9 cellular contexts compared by ENCODE assay signal in genomic region chr13:97460004-97460756, GRCh38. TPM values are rescaled to one million over a fixed set of nuclear protein-coding genes. Genes with fewer than 3 reads are reported as not detected.
DNase-seq lines count a peak whose midpoint lies in the region; ATAC-seq and TF ChIP-seq lines count a peak whose summit lies in the region.
"Had no signal": no experiment of that assay in that cellular context is flagged by ENCODE, and none has a peak within 500 bp of the region (broad histone marks: within the 10 kb centered on the region; RNA-seq: fewer than 3 reads in every experiment).

No MANE protein-coding gene starts in this region.

- no peak overlapping the region for H3K14ac ChIP-seq in mesenchymal stem cell (ENCODE audit: low read length in 2 of 2)

- H3F3A ChIP-seq in MM.1S (ENCODE audit: insufficient read depth, low read length) = peaks cover 26% of the 10 kb centered on the region

- H3K4me2 ChIP-seq in MM.1S (ENCODE audit: low read depth, low read length) (peak overlapping the region; percentile 96), mesenchymal stem cell (ENCODE audit: low read length, poor library complexity, severe bottlenecking) (no peak overlapping the region)

- H3K27me3 ChIP-seq in MM.1S (replicated peaks; ENCODE audit: insufficient read depth, low read length) = no peaks in the 10 kb centered on the region
- no peaks in the 10 kb centered on the region for H3K27me3 ChIP-seq in mesenchymal stem cell (ENCODE audit: control insufficient read depth in 1 of 2, insufficient read depth in 1 of 2, low read length in 2 of 2)
- H3K27me3 ChIP-seq in endodermal cell (ENCODE audit: control insufficient read depth, insufficient read depth, low read length, poor library complexity, severe bottlenecking) = no peaks in the 10 kb centered on the region

- WGBS in mesenchymal stem cell = 82% methylated on average over 5 of the region's 6 CpGs
- WGBS in endodermal cell (ENCODE audit: insufficient coverage in 1 of 2, insufficient read length in 1 of 2), 2 experiments = 92 to 100% methylated on average over 5 to 6 of the region's 6 CpGs

- peaks cover 18% of the 10 kb centered on the region for H3K4me1 Mint-ChIP-seq in endodermal cell
- H3K4me1 Mint-ChIP-seq in osteocyte (ENCODE audit: unreplicated experiment) = peaks cover 12% of the 10 kb centered on the region

- H2AFZ ChIP-seq in MM.1S (ENCODE audit: low read length) (peak overlapping the region; percentile 11; the same call in 1 of the 2 replicates), mesenchymal stem cell (ENCODE audit: low read depth, low read length) (no peak overlapping the region)

- H3K4me3 Mint-ChIP-seq in endodermal cell (no peak overlapping the region), osteocyte (ENCODE audit: unreplicated experiment) (no peak overlapping the region)

- no peak overlapping the region for H2BK15ac ChIP-seq in mesenchymal stem cell (ENCODE audit: low read depth, poor library complexity, severe bottlenecking)

- no peak overlapping the region for H3K23ac ChIP-seq in mesenchymal stem cell (ENCODE audit: low read length in 2 of 2)

- H3K27ac ChIP-seq in MM.1S (ENCODE audit: low read length) (peak overlapping the region; percentile 82), mesenchymal stem cell (ENCODE audit: low read length, poor library complexity, severe bottlenecking) (no peak overlapping the region), endodermal cell (ENCODE audit: low read depth, low read length) (no peak overlapping the region)

- H4K20me1 ChIP-seq in MM.1S (ENCODE audit: insufficient read depth, low read length) = no peaks in the 10 kb centered on the region

- H3K79me1 ChIP-seq in mesenchymal stem cell (replicated peaks; ENCODE audit: low read length, poor library complexity, severe bottlenecking) = peaks cover 24% of the 10 kb centered on the region

- no peak overlapping the region for H4K8ac ChIP-seq in mesenchymal stem cell (ENCODE audit: low read length)

- no peak overlapping the region for H2BK5ac ChIP-seq in mesenchymal stem cell (ENCODE audit: low read depth, low read length, poor library complexity, severe bottlenecking)

- H3K27ac Mint-ChIP-seq in endodermal cell (no peak overlapping the region), osteocyte (ENCODE audit: unreplicated experiment) (no peak overlapping the region)

- DNase-seq in MM.1S = peak; percentile 84
- DNase-seq in mesenchymal stem cell = peak; percentile 33
- DNase-seq in endodermal cell = no peak
- no peak for DNase-seq in NCI-H2081 (lab: John Stamatoyannopoulos, UW)
- DNase-seq in osteocyte (ENCODE audit: extremely low spot score, unreplicated experiment) = no peak
- no peak for DNase-seq in DMS79 (lab: John Stamatoyannopoulos, UW)
- DNase-seq: KG1 had no signal

- ATAC-seq in GM18517 (IDR thresholded peaks at IDR 0.05; ENCODE audit: unreplicated experiment) (peak; percentile 94), GM21717 (IDR thresholded peaks at IDR 0.05; ENCODE audit: unreplicated experiment) (peak; percentile 97)

- no peak for TF ChIP-seq CTCF in MM.1S (IDR thresholded peaks at IDR 0.05; ENCODE audit: low read length)
- TF ChIP-seq CTCF in endodermal cell (conservative IDR thresholded peaks at IDR 0.05) = no peak
- TF ChIP-seq CTCF in osteocyte (IDR thresholded peaks at IDR 0.05) = no peak

- H3K9me3 ChIP-seq in MM.1S (replicated peaks; ENCODE audit: insufficient read depth, low read length) (no peaks in the 10 kb centered on the region), mesenchymal stem cell (ENCODE audit: control insufficient read depth, low read length) (no peaks in the 10 kb centered on the region), endodermal cell (ENCODE audit: control insufficient read depth, low read length) (no peaks in the 10 kb centered on the region)

- H3K4me3 ChIP-seq in MM.1S (ENCODE audit: low read length) (peak overlapping the region; percentile 55), mesenchymal stem cell (ENCODE audit: insufficient read depth in 1 of 2, low read depth in 1 of 2, low read length in 2 of 2) (peak overlapping the region in 1 of 2 experiments; percentile 49), endodermal cell (ENCODE audit: low read length) (no peak overlapping the region)

- peaks cover 55% of the 10 kb centered on the region for H3K79me2 ChIP-seq in MM.1S (ENCODE audit: low read length)

- no peaks in the 10 kb centered on the region for H3K9me2 ChIP-seq in MM.1S (replicated peaks; ENCODE audit: insufficient read depth, low read length)

- H3K4me1 ChIP-seq in MM.1S (ENCODE audit: low read length) = peaks cover 29% of the 10 kb centered on the region
- peaks cover 3% of the 10 kb centered on the region for H3K4me1 ChIP-seq in mesenchymal stem cell (ENCODE audit: control insufficient read depth, insufficient read depth, low read depth, low read length)
- H3K4me1 ChIP-seq in endodermal cell (ENCODE audit: control insufficient read depth, insufficient read depth, low read length) = peaks cover 8% of the 10 kb centered on the region

- no peak overlapping the region for H2BK12ac ChIP-seq in mesenchymal stem cell (ENCODE audit: low read length in 2 of 2)

- no peak overlapping the region for H3K4ac ChIP-seq in mesenchymal stem cell (ENCODE audit: low read depth in 1 of 2, low read length in 2 of 2)

- H3K9me3 Mint-ChIP-seq in endodermal cell (no peaks in the 10 kb centered on the region), osteocyte (ENCODE audit: unreplicated experiment) (peaks cover 6% of the 10 kb centered on the region)

- no peak overlapping the region for H4K91ac ChIP-seq in mesenchymal stem cell (ENCODE audit: low read length)

- H3K18ac ChIP-seq in mesenchymal stem cell (ENCODE audit: low read depth in 1 of 2, low read length in 2 of 2) = no peak overlapping the region

- H3K36me3 Mint-ChIP-seq in endodermal cell (ENCODE audit: low read depth) (peaks cover 31% of the 10 kb centered on the region), osteocyte (ENCODE audit: unreplicated experiment) (peaks cover 12% of the 10 kb centered on the region)

- no peaks in the 10 kb centered on the region for H3K36me3 ChIP-seq in MM.1S (replicated peaks; ENCODE audit: insufficient read depth, low read length)
- peaks cover 4 to 14% of the 10 kb centered on the region in 2 experiments for H3K36me3 ChIP-seq in mesenchymal stem cell (ENCODE audit: control insufficient read depth in 1 of 2, insufficient read depth in 2 of 2, low read depth in 1 of 2, low read length in 2 of 2)
- H3K36me3 ChIP-seq in endodermal cell (ENCODE audit: control insufficient read depth, insufficient read depth, low read length) = peaks cover 67% of the 10 kb centered on the region

- H3K9ac ChIP-seq in MM.1S (ENCODE audit: low read length) (peak overlapping the region; percentile 45), mesenchymal stem cell (ENCODE audit: low read length) (peak overlapping the region; percentile 43), endodermal cell (ENCODE audit: extremely low read depth, low read length, poor library complexity, severe bottlenecking) (no peak overlapping the region)

- no peak overlapping the region for H2AK5ac ChIP-seq in mesenchymal stem cell (ENCODE audit: low read length, severe bottlenecking)

- H3K27me3 Mint-ChIP-seq in endodermal cell (ENCODE audit: insufficient read depth) (no peaks in the 10 kb centered on the region), osteocyte (ENCODE audit: unreplicated experiment) (no peaks in the 10 kb centered on the region)

- H2BK120ac ChIP-seq in mesenchymal stem cell (ENCODE audit: low read depth, low read length) = no peak overlapping the region

RNA-seq across cellular contexts. Expression of gene RAP2A, which starts 26.2 kb away (rescaled TPM):
- 15.2 TPM for polyA plus RNA-seq in mesenchymal stem cell (2013, experiment 1 of 2)
- polyA plus RNA-seq in mesenchymal stem cell (2013, experiment 2 of 2) = 15.4 TPM
- total RNA-seq in endodermal cell (10 to 100 TPM; 76.7 to 83.9 TPM), osteocyte (26.3 and 27.9 TPM in 2 replicates)
- polyA plus RNA-seq in endodermal cell (2013, experiment 1 of 2) = 28.8 TPM
- polyA plus RNA-seq in endodermal cell (2013, experiment 2 of 2) = 31.4 TPM

Comparison
In these comparisons a context has a peak if more than half of its experiments do, and no peak if none do; other contexts are left out.
1. DNase-seq: peak in MM.1S (single experiment) and mesenchymal stem cell (single experiment); none in endodermal cell (single experiment), NCI-H2081 (0 of 2), osteocyte (single experiment) and DMS79 (single experiment).